In the genomic region with DNA sequence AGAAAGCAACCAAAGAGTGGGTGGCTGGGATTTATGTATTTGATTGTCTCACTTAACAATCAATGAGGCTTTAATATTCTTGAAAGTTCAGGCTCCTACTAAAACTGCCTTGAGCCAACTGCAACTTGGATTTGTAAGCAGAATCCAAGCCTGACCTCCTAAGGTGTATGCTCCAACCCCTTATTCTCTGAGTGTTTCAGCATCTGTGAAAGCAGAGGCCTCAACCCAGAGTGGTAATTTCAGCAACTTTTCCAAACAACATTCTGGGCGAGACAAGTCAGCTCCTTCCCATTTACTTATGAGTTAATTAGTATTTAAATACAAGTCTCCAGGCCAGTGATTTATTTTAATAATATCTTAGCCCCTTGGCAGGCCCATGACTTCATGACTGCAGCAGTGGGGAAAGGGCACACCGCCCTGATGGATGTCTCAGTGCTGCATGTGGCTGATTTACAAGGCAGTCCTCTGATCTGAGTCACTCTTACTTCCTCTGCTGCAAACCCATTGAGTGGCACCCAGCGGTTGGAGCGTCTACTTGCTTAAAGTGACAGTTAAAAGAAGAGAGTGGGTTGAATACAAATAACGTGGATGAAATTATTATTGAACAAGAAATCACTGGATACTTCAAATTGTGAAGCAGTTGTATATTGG, we compare ENCODE assay signal across 8 cellular contexts.
DNase-seq lines count a peak whose midpoint lies in the region; ATAC-seq, FAIRE-seq and TF ChIP-seq lines count a peak whose summit lies in the region.

No MANE protein-coding gene starts in this region.

- no peak for FAIRE-seq in GM12891 (lab: Jason Lieb, UNC)

- no CpG with 5 or more reads among the region's 5 CpGs for WGBS in mesendoderm (ENCODE audit: extremely low coverage, insufficient coverage, low lambda C conversion rate)

- H3K4me1 ChIP-seq in mesendoderm (ENCODE audit: control insufficient read depth, low read depth, low read length), result no peaks in the 10 kb centered on the region

- DNase-seq in GM12891 (ENCODE audit: insufficient read length, low spot score) (no peak), T1000 (lab: John Stamatoyannopoulos, UW) (peak; percentile 28), mesendoderm (peak; percentile 31), GM20000 (ENCODE audit: low spot score) (no peak), HuH-7.5 (ENCODE audit: low spot score) (no peak), HPDE6-E6E7 (ENCODE audit: extremely low spot score) (no peak), NCI-H187 (lab: John Stamatoyannopoulos, UW) (no peak)

- H3K9ac ChIP-seq in mesendoderm (ENCODE audit: low read length), result no peak overlapping the region

- H3K79me2 ChIP-seq in mesendoderm (ENCODE audit: control insufficient read depth, insufficient read depth, low read length), result no peaks in the 10 kb centered on the region

- no peak overlapping the region for H4K8ac ChIP-seq in mesendoderm (ENCODE audit: low read depth, low read length)

- no peak overlapping the region for H4K5ac ChIP-seq in mesendoderm (ENCODE audit: low read length)

- peak; percentile 78 for ATAC-seq in HG03095 (IDR thresholded peaks at IDR 0.05; ENCODE audit: unreplicated experiment)

- H3K79me1 ChIP-seq in mesendoderm (ENCODE audit: low read length), result no peaks in the 10 kb centered on the region

- no peaks in the 10 kb centered on the region for H3K36me3 ChIP-seq in mesendoderm (ENCODE audit: control insufficient read depth, insufficient read depth, low read length)

- H3K4ac ChIP-seq in mesendoderm (ENCODE audit: low read depth, low read length), result no peak overlapping the region

- H3K27ac ChIP-seq in mesendoderm (ENCODE audit: low read depth, low read length), result no peak overlapping the region

- no peak overlapping the region for H2BK5ac ChIP-seq in mesendoderm (ENCODE audit: low read length)

- no peak overlapping the region for H3K4me3 ChIP-seq in mesendoderm (ENCODE audit: low read length)

- no peak overlapping the region for H3K56ac ChIP-seq in mesendoderm (ENCODE audit: low read length)

- no peak overlapping the region for H3K18ac ChIP-seq in mesendoderm (ENCODE audit: low read length)

- H3K23ac ChIP-seq in mesendoderm (ENCODE audit: low read length), result no peak overlapping the region

- H3K27me3 ChIP-seq in mesendoderm (ENCODE audit: insufficient read depth, low read length, poor library complexity), result no peaks in the 10 kb centered on the region

- no peak overlapping the region for H2BK120ac ChIP-seq in mesendoderm (ENCODE audit: low read depth, low read length)

- no peak for TF ChIP-seq CTCF in GM20000 (IDR thresholded peaks at IDR 0.05; ENCODE audit: extremely low read depth, missing control alignments)

- H3K4me2 ChIP-seq in mesendoderm (ENCODE audit: low read length), result no peak overlapping the region

- no peak overlapping the region for H2BK15ac ChIP-seq in mesendoderm (replicated peaks; ENCODE audit: low read depth)

- H2AK5ac ChIP-seq in mesendoderm (ENCODE audit: low read length), result no peak overlapping the region

- TF ChIP-seq POLR2A in GM12891 (IDR thresholded peaks at IDR 0.05; ENCODE audit: low read depth, low read length), result no peak

TF ChIP-seq in GM12891, 5 proteins besides CTCF, POLR2A, EP300 and RAD21:
- TF ChIP-seq SPI1 (IDR thresholded peaks at IDR 0.05; ENCODE audit: low read depth, low read length) (0 out of 2 replicates have a peak, but pooled peaks have one; percentile 17), PAX5 (IDR thresholded peaks at IDR 0.05; ENCODE audit: insufficient read depth, low read length, severe bottlenecking) (no peak)

Comparison
In these comparisons a context has a peak if more than half of its experiments do, and no peak if none do; other contexts are left out.
1. DNase-seq: peak in T1000 (single experiment) and mesendoderm (single experiment); none in GM12891 (single experiment), GM20000 (single experiment), HuH-7.5 (single experiment), HPDE6-E6E7 (single experiment) and NCI-H187 (0 of 2).